In the genomic region with DNA sequence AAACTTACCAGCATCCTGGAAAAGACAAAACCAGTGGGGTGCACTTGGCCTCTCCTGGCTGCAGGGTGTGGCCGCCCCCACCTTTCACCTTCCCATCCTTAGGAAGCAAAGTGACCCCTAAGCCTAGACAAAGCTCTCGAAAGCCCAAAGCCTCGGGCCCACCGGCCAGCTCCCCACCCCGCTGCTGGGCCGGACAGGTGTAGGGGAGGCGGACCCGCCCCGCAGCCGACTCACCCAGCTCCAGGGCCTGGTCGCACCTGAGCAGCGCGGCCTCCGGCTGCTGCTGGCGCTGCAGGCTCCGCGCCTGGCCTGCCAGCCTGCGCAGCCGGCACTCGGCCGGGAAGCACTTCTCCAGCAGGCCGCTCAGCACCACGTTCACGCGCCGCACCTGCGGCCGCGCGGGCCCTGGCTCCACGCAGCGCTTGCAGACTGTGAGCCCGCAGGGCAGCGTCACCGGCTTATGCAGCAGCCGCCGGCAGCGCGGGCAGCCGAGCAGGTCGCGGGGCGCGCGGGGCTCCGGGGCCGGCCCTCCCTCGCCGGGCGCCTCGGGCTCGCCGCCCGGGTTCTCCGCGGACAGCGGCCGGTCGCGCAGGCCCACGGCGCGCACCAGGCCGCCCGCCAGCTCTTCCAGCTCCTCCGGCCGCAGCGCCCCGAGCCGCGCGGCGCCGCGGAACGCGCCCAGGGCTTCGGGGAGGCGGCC, we compare ENCODE assay signal across 8 cellular contexts. TPM values are rescaled to one million over a fixed set of nuclear protein-coding genes. Genes with fewer than 3 reads are reported as not detected.
DNase-seq lines count a peak whose midpoint lies in the region; ATAC-seq, FAIRE-seq and TF ChIP-seq lines count a peak whose summit lies in the region.

No MANE protein-coding gene starts in this region.

- POLR2A ChIA-PET in GM12878 (lab: Charles Lee), result no interaction called here

- no peak for TF ChIP-seq RAD21 in GM12878 (IDR thresholded peaks at IDR 0.05; ENCODE audit: insufficient read depth, low read depth, low read length)

- H3K36me3 ChIP-seq in GM12878 (ENCODE audit: control insufficient read depth in 2 of 2, insufficient read depth in 2 of 2, low read length in 1 of 2) (no peaks in the 10 kb centered on the region), iPS-20b (ENCODE audit: insufficient read depth, low read depth, low read length) (no peaks in the 10 kb centered on the region), skeletal muscle satellite cell (ENCODE audit: insufficient read depth, low read length) (no peaks in the 10 kb centered on the region)

- H3K27ac ChIP-seq in GM12878 (ENCODE audit: control insufficient read depth, insufficient read depth) (no peak overlapping the region), iPS-20b (ENCODE audit: low read length) (no peak overlapping the region)

- intact Hi-C loops in GM12878 (cut with micrococcal nuclease; ENCODE audit: unreplicated experiment), result no loop called here

- RAD21 ChIA-PET in GM12878 (lab: Charles Lee; ENCODE audit: unreplicated experiment), result no interaction called here

- no peak overlapping the region for H2AFZ ChIP-seq in GM12878 (ENCODE audit: control insufficient read depth, low read depth, low read length)

- ATAC-seq in GM12878 (no peak), HG03460 (IDR thresholded peaks at IDR 0.05; ENCODE audit: unreplicated experiment) (no peak), HG02623 (IDR thresholded peaks at IDR 0.05; ENCODE audit: unreplicated experiment) (no peak), GM21515 (IDR thresholded peaks at IDR 0.05; ENCODE audit: unreplicated experiment) (no peak)

- H3K4me1 ChIP-seq in GM12878 (ENCODE audit: control insufficient read depth, insufficient read depth, low read length), result no peaks in the 10 kb centered on the region
- H3K4me1 ChIP-seq in iPS-20b (ENCODE audit: insufficient read depth, low read length), result no peaks in the 10 kb centered on the region
- no peaks in the 10 kb centered on the region for H3K4me1 ChIP-seq in skeletal muscle satellite cell (ENCODE audit: control insufficient read depth, insufficient read depth, low read length)

- no peaks in the 10 kb centered on the region for H3K79me2 ChIP-seq in GM12878 (ENCODE audit: control insufficient read depth, insufficient read depth, low read length)

- CTCF ChIA-PET in GM12878 (lab: Yijun Ruan, JAX), result no interaction called here

- H3K4me2 ChIP-seq in GM12878 (ENCODE audit: control insufficient read depth, insufficient read depth), result peak overlapping the region; percentile 25; the same call in 1 of the 2 replicates
- H3K4me2 ChIP-seq in skeletal muscle satellite cell (ENCODE audit: low read length), result peak overlapping the region; percentile 71

- H3K27me3 ChIP-seq in GM12878 (replicated peaks in 1 of 2; ENCODE audit: control insufficient read depth in 2 of 2, insufficient read depth in 2 of 2, low read length in 1 of 2), result peaks cover 3 to 20% of the 10 kb centered on the region in 2 experiments; a peak in 3 of 4 replicates
- peaks cover 68% of the 10 kb centered on the region for H3K27me3 ChIP-seq in iPS-20b (ENCODE audit: insufficient read depth, low read length)
- peaks cover 53% of the 10 kb centered on the region for H3K27me3 ChIP-seq in skeletal muscle satellite cell (ENCODE audit: control insufficient read depth, insufficient read depth, low read length)

- WGBS in GM12878 (ENCODE audit: insufficient coverage, insufficient replicate concordance, low lambda C conversion rate, missing lambda C conversion rate), result 6% methylated on average over 45 of the region's 79 CpGs

- BruUV-seq in GM12878 (replicated peaks; lab: Mats Ljungman, UMichigan), result no TSS peak

- SMC1A ChIA-PET in GM12878 (lab: Charles Lee; ENCODE audit: uncharacterized antibody, unreplicated experiment), result no interaction called here

- peak; percentile 57 for DNase-seq in DMS79 treated with DMSO at 0.1 percent for 48 hours (lab: John Stamatoyannopoulos, UW)
- peak; percentile 50 for DNase-seq in NCI-H1105 treated with DMSO at 0.1 percent for 48 hours (lab: John Stamatoyannopoulos, UW)
- DNase-seq in GM12878 (ENCODE audit: low read depth, low spot score), result no peak

- H3K9ac ChIP-seq in GM12878 (ENCODE audit: control insufficient read depth, insufficient read depth, low read length) (no peak overlapping the region), iPS-20b (ENCODE audit: low read depth, low read length) (no peak overlapping the region), skeletal muscle satellite cell (ENCODE audit: low read depth, low read length) (no peak overlapping the region)

- no peak overlapping the region for H3K4me3 ChIP-seq in GM12878
- peak overlapping the region; percentile 58; the same call in 1 of the 2 replicates for H3K4me3 ChIP-seq in iPS-20b (ENCODE audit: low read length)
- H3K4me3 ChIP-seq in skeletal muscle satellite cell (ENCODE audit: low read length), result peak overlapping the region; percentile 59

- H3K9me3 ChIP-seq in GM12878 (replicated peaks; ENCODE audit: control insufficient read depth, insufficient read depth, low read length) (peaks cover 3% of the 10 kb centered on the region; the same call in 1 of the 3 replicates), iPS-20b (ENCODE audit: insufficient read depth, low read depth, low read length) (peaks cover 22% of the 10 kb centered on the region), skeletal muscle satellite cell (replicated peaks; ENCODE audit: low read length) (peaks cover 4% of the 10 kb centered on the region)

- in situ Hi-C loops in GM12878 (cut with MboI), result no loop called here

- TF ChIP-seq POLR2A in GM12878 (IDR thresholded peaks at IDR 0.05; ENCODE audit: low read depth, low read length), result no peak

- H4K20me1 ChIP-seq in GM12878 (ENCODE audit: control insufficient read depth, insufficient read depth), result no peaks in the 10 kb centered on the region

- TF ChIP-seq CTCF in GM12878 (IDR thresholded peaks at IDR 0.05 in 2 of 3, conservative IDR thresholded peaks at IDR 0.05 in 1 of 3; ENCODE audit: control insufficient read depth in 2 of 3, extremely low read depth in 1 of 3, insufficient read depth in 1 of 3, low read depth in 3 of 3, low read length in 3 of 3), result no peak

- no peak for TF ChIP-seq EP300 in GM12878 (IDR thresholded peaks at IDR 0.05; ENCODE audit: borderline replicate concordance in 1 of 2, control insufficient read depth in 1 of 2, low read depth in 2 of 2, low read length in 2 of 2)

- no peak for FAIRE-seq in GM12878 (lab: Jason Lieb, UNC)

TF ChIP-seq in GM12878, 131 proteins besides CTCF, POLR2A, EP300 and RAD21:
- TF ChIP-seq SMAD5 (IDR thresholded peaks at IDR 0.05; ENCODE audit: low read depth), result no peak
- TF ChIP-seq FOXK2 (IDR thresholded peaks at IDR 0.05), result no peak
- no peak for TF ChIP-seq KLF5 (IDR thresholded peaks at IDR 0.05; ENCODE audit: partially characterized antibody)

RNA-seq across cellular contexts. Expression of a gene that starts 1.0 kb away (rescaled TPM):
- total RNA-seq in GM12878 (2013; cell fraction: nucleolus; rRNA removed), result 0.04 and 0.05 TPM in 2 replicates
- total RNA-seq in GM12878 (2014; rRNA removed) (under 0.01 TPM in 1 of 2 replicates, not detected in the other), GM12878 (2014; rRNA removed; fragmentation: Illumina TruSeq; extraction: Trizol) (not detected in 2 replicates), GM12878 (2021) (0.03 and 0.08 TPM in 2 replicates)
- polyA plus RNA-seq in GM12878 (2011; ENCODE audit: low read depth), result not detected
- polyA plus RNA-seq in GM12878 (2011; rRNA removed) (under 0.01 and 0.01 TPM in 2 replicates), GM12878 (2014; fragmentation: Illumina TruSeq; extraction: Trizol) (under 0.01 TPM in 1 of 2 replicates, not detected in the other), GM12878 (2014; fragmentation: Nextera tagmentation; extraction: Ambion mirVana) (not detected), GM12878 (2014; rRNA removed) (0.01 and 0.04 TPM in 2 replicates), GM12878 (2016; fragmentation: Nextera tagmentation; extraction: Ambion mirVana) (under 1 TPM in 1 of 2 experiments, not detected in 1; 0.01 TPM)
- polyA plus RNA-seq in GM12878 (2011; cell fraction: cytosol; rRNA removed), result not detected in 2 replicates
- polyA plus RNA-seq in GM12878 (2011; cell fraction: nucleus; rRNA removed), result 0.01 and 0.03 TPM in 2 replicates
- polyA plus RNA-seq in GM12878 (2012), result 0.01 TPM in 2 replicates
- polyA minus RNA-seq in GM12878 (2011; rRNA and poly(A)+ RNA removed), result 0.05 TPM in 1 of 2 replicates, not detected in the other
- not detected in 2 replicates for polyA minus RNA-seq in GM12878 (2011; cell fraction: cytosol; rRNA and poly(A)+ RNA removed)
- polyA minus RNA-seq in GM12878 (2011; cell fraction: nucleus; rRNA and poly(A)+ RNA removed), result under 0.01 TPM in 1 of 2 replicates, not detected in the other
- total RNA-seq in skeletal muscle satellite cell (2012; rRNA removed), result under 0.01 and 0.25 TPM in 2 replicates
